16 cellular contexts compared by ENCODE assay signal in genomic region chr18:53191634-53192033, GRCh38.
"Had no signal": no experiment of that assay in that cellular context is flagged by ENCODE, and none has a peak within 500 bp of the region (broad histone marks: within the 10 kb centered on the region; RNA-seq: fewer than 3 reads in every experiment).

No MANE protein-coding gene starts in this region.

- H3K9me3 ChIP-seq: ovary, suprapubic skin had no signal

- H3K36me3 ChIP-seq: cardiac muscle cell, ovary, suprapubic skin had no signal

- H3K4me1 Mint-ChIP-seq: nephron progenitor cell had no signal

- H3K27me3 ChIP-seq: cardiac muscle cell, ovary, suprapubic skin had no signal

- H3K27ac ChIP-seq: cardiac muscle cell, ovary, suprapubic skin, VCaP had no signal

- H3K4me3 Mint-ChIP-seq: activated CD4-positive, alpha-beta memory T cell treated with anti-CD3 and anti-CD28 coated beads for 36 hours; activated T-cell treated with anti-CD3 and anti-CD28 coated beads, Interleukin-2, amount 50 U/mL, for 72 hours; nephron progenitor cell; T-helper 2 cell treated with Interferon-gamma antibody and Interleukin-4, amounts not matched to agents 5 μg/mL and 100 μg/mL, for 36 hours; type B pancreatic cell had no signal

- H3K4me1 ChIP-seq: suprapubic skin had no signal

- H3K4me3 ChIP-seq: cardiac muscle cell, ovary, suprapubic skin had no signal

- H3K27ac Mint-ChIP-seq: activated CD4-positive, alpha-beta memory T cell treated with anti-CD3 and anti-CD28 coated beads for 36 hours; activated T-cell treated with anti-CD3 and anti-CD28 coated beads, Interleukin-2, amount 50 U/mL, for 72 hours; nephron progenitor cell; T-helper 2 cell treated with Interferon-gamma antibody and Interleukin-4, amounts not matched to agents 5 μg/mL and 100 μg/mL, for 36 hours; type B pancreatic cell had no signal

- H3K9me3 Mint-ChIP-seq: nephron progenitor cell, type B pancreatic cell had no signal

- ATAC-seq: activated T-cell treated with anti-CD3 and anti-CD28 coated beads, Interleukin-2, amount 50 U/mL, for 72 hours; left ventricle myocardium superior; stimulated activated naive CD8-positive, alpha-beta T cell treated with anti-CD3 and anti-CD28 coated beads, Interleukin-15, Interleukin-2, amounts not matched to agents 100 U/mL and 50 U/mL, for 24 hours had no signal

- DNase-seq: activated CD4-positive, alpha-beta memory T cell treated with anti-CD3 and anti-CD28 coated beads for 36 hours; activated T-cell treated with anti-CD3 and anti-CD28 coated beads, Interleukin-2, amount 50 U/mL, for 72 hours; aorta; foreskin melanocyte; head of caudate nucleus; left ventricle myocardium superior; nephron progenitor cell; ovary; stimulated activated CD4-positive, alpha-beta T cell treated with anti-CD3 and anti-CD28 coated beads, Interleukin-4, amount 100 ng/mL, for 1 hour; stimulated activated CD8-positive, alpha-beta memory T cell treated with anti-CD3 and anti-CD28 coated beads, Interleukin-4, amount 100 ng/mL, for 48 hours; stimulated activated naive CD8-positive, alpha-beta T cell treated with anti-CD3 and anti-CD28 coated beads, Interleukin-15, Interleukin-2, amounts not matched to agents 100 U/mL and 50 U/mL, for 24 hours had no signal

- H3K36me3 Mint-ChIP-seq: activated CD4-positive, alpha-beta memory T cell treated with anti-CD3 and anti-CD28 coated beads for 36 hours; type B pancreatic cell had no signal

- H3K27me3 Mint-ChIP-seq: activated CD4-positive, alpha-beta memory T cell treated with anti-CD3 and anti-CD28 coated beads for 36 hours; type B pancreatic cell had no signal
